1 cellular context compared by ENCODE assay signal in genomic region chr2:196322963-196323810, GRCh38.
TF ChIP-seq lines count a peak whose summit lies in the region.

No MANE protein-coding gene starts in this region.

TF ChIP-seq in SK-N-SH, 30 proteins besides CTCF, POLR2A, EP300 and RAD21 (continued from another document):
- no peak for TF ChIP-seq REST (IDR thresholded peaks at IDR 0.05; ENCODE audit: low read depth, low read length)
- peak; percentile 53 for TF ChIP-seq JUND (IDR thresholded peaks at IDR 0.05)
- TF ChIP-seq TEAD4 (IDR thresholded peaks at IDR 0.05; ENCODE audit: borderline replicate concordance, insufficient read depth) = peak; percentile 70
- no peak for TF ChIP-seq FOXJ3 (CRISPR knock-in tag; IDR thresholded peaks at IDR 0.05)
- peak; percentile 48; the same call in 1 of the 2 replicates for TF ChIP-seq FOSL2 (IDR thresholded peaks at IDR 0.05; ENCODE audit: borderline replicate concordance, low read depth)
- TF ChIP-seq MAX (IDR thresholded peaks at IDR 0.05; ENCODE audit: low read depth) = no peak
- no peak for TF ChIP-seq MEF2A (IDR thresholded peaks at IDR 0.05; ENCODE audit: borderline replicate concordance, low read depth)
- 0 out of 2 replicates have a peak, but pooled peaks have one; percentile 51 for TF ChIP-seq FOXM1 (IDR thresholded peaks at IDR 0.05; ENCODE audit: low read depth)
- no peak for TF ChIP-seq YY1 (IDR thresholded peaks at IDR 0.05; ENCODE audit: low read depth)
- peak; percentile 35; the same call in 1 of the 2 replicates for TF ChIP-seq PBX3 (IDR thresholded peaks at IDR 0.05)
- TF ChIP-seq IRF3 (IDR thresholded peaks at IDR 0.05; ENCODE audit: low read depth, low read length) = no peak
- TF ChIP-seq RXRA (IDR thresholded peaks at IDR 0.05; ENCODE audit: borderline replicate concordance, low read depth) = 0 out of 2 replicates have a peak, but pooled peaks have one; percentile 36
- no peak for TF ChIP-seq EZH2phosphoT487 (IDR thresholded peaks at IDR 0.05; ENCODE audit: borderline replicate concordance, low read depth)
- TF ChIP-seq NRF1 (IDR thresholded peaks at IDR 0.05; ENCODE audit: low read depth, low read length) = no peak
- TF ChIP-seq RCOR1 (IDR thresholded peaks at IDR 0.05; ENCODE audit: low read length) = no peak
- TF ChIP-seq ZBTB33 (IDR thresholded peaks at IDR 0.05; ENCODE audit: borderline replicate concordance, low read depth) = no peak
- TF ChIP-seq SIN3A (IDR thresholded peaks at IDR 0.05; ENCODE audit: borderline replicate concordance, low read depth, low read length) = no peak
TF ChIP-seq in SK-N-SH: peak in this region for 8.
